12 cellular contexts compared by ENCODE assay signal in genomic region chr22:41846268-41847002, GRCh38. TPM values are rescaled to one million over a fixed set of nuclear protein-coding genes. Genes with fewer than 3 reads are reported as not detected.
DNase-seq lines count a peak whose midpoint lies in the region; ATAC-seq and TF ChIP-seq lines count a peak whose summit lies in the region.
"Had no signal": no experiment of that assay in that cellular context is flagged by ENCODE, and none has a peak within 500 bp of the region (broad histone marks: within the 10 kb centered on the region; RNA-seq: fewer than 3 reads in every experiment).

No MANE protein-coding gene starts in this region.

- no peaks in the 10 kb centered on the region for H3K9me3 Mint-ChIP-seq in Calu3 (ENCODE audit: low read depth, unreplicated experiment)

- TF ChIP-seq CTCF in DND-41 (IDR thresholded peaks at IDR 0.05; ENCODE audit: borderline replicate concordance, extremely low read depth, low read length, poor library complexity, severe bottlenecking): no peak
- TF ChIP-seq CTCF in dorsolateral prefrontal cortex (IDR thresholded peaks at IDR 0.05 in 54 of 56, conservative IDR thresholded peaks at IDR 0.05 in 2 of 56; ENCODE audit: low read depth in 1 of 56, partially characterized antibody in 56 of 56): no peak
- no peak for TF ChIP-seq CTCF in neural cell (IDR thresholded peaks at IDR 0.05; ENCODE audit: poor library complexity, severe bottlenecking)
- TF ChIP-seq CTCF in Calu3 (IDR thresholded peaks at IDR 0.05; ENCODE audit: unreplicated experiment): no peak

- no peak overlapping the region for H3K27ac Mint-ChIP-seq in Calu3 (ENCODE audit: unreplicated experiment)

- H3F3A ChIP-seq in neural cell (ENCODE audit: insufficient read depth, low read length, poor library complexity, severe bottlenecking): no peaks in the 10 kb centered on the region

- peak; percentile 39; the same call in 2 of the 3 replicates for ATAC-seq in DND-41 (ENCODE audit: insufficient read depth, low read depth)
- ATAC-seq in HG03159 (IDR thresholded peaks at IDR 0.05; ENCODE audit: unreplicated experiment): no peak
- ATAC-seq: left colon had no signal

- H3K4me3 ChIP-seq in DND-41 (ENCODE audit: low read depth in 1 of 2, low read length in 2 of 2) (no peak overlapping the region), dorsolateral prefrontal cortex (peak overlapping the region in 10 of 59 donors; percentile 1 to 30 (median 8)), neural cell (ENCODE audit: low read length) (peak overlapping the region; percentile 1)
- H3K4me3 ChIP-seq: uterus had no signal

- no peaks in the 10 kb centered on the region for H3K9me3 ChIP-seq in DND-41 (ENCODE audit: insufficient read depth, low read length, severe bottlenecking)
- no peaks in the 10 kb centered on the region for H3K9me3 ChIP-seq in neural cell (ENCODE audit: low read length)
- H3K9me3 ChIP-seq: uterus had no signal

- H3K79me2 ChIP-seq in DND-41 (ENCODE audit: insufficient read depth, low read length) (peaks cover 98% of the 10 kb centered on the region), neural cell (replicated peaks; ENCODE audit: insufficient read depth, low read length) (peaks cover 84% of the 10 kb centered on the region)

- H3K9me2 ChIP-seq in neural cell (ENCODE audit: insufficient read depth, low read length): no peaks in the 10 kb centered on the region

- BruUV-seq in Calu3 (replicated peaks; lab: Mats Ljungman, UMichigan): no TSS peak

- no peak for TF ChIP-seq RAD21 in neural cell (conservative IDR thresholded peaks at IDR 0.05)

- no peak overlapping the region for H3K9ac ChIP-seq in DND-41 (ENCODE audit: low read depth, low read length)
- H3K9ac ChIP-seq in neural cell (ENCODE audit: low read length): no peak overlapping the region

- peaks cover 59% of the 10 kb centered on the region for H3K36me3 ChIP-seq in DND-41 (ENCODE audit: insufficient read depth, low read length)
- peaks cover 7% of the 10 kb centered on the region for H3K36me3 ChIP-seq in neural cell (ENCODE audit: insufficient read depth, low read length)
- H3K36me3 ChIP-seq: uterus had no signal

- peaks cover 61% of the 10 kb centered on the region for H3K4me1 Mint-ChIP-seq in Calu3 (ENCODE audit: low read depth, unreplicated experiment)

- H3K27ac ChIP-seq in DND-41 (ENCODE audit: low read length) (no peak overlapping the region), dorsolateral prefrontal cortex (peak overlapping the region in 55 of 59 donors; percentile 1 to 76 (median 57)), neural cell (ENCODE audit: low read length) (peak overlapping the region; percentile 45)
- H3K27ac ChIP-seq: uterus had no signal

- no peak overlapping the region for H3K4me2 ChIP-seq in DND-41 (ENCODE audit: insufficient read depth, low read length)
- H3K4me2 ChIP-seq in neural cell (ENCODE audit: low read length): no peak overlapping the region

- H3K27me3 Mint-ChIP-seq in Calu3 (ENCODE audit: unreplicated experiment): no peaks in the 10 kb centered on the region

- no peak for DNase-seq in DND-41
- peak; percentile 44 for DNase-seq in NCI-H69 (lab: John Stamatoyannopoulos, UW)
- no peak for DNase-seq in dorsolateral prefrontal cortex
- DNase-seq in iPS-NIHi7 (ENCODE audit: extremely low spot score): no peak
- DNase-seq in globus pallidus (ENCODE audit: low spot score): no peak
- DNase-seq in Calu3: no peak
- DNase-seq: left colon, NCI-H774, SW 1271, uterus had no signal

- H3K27me3 ChIP-seq in DND-41 (ENCODE audit: insufficient read depth, low read length, poor library complexity): no peaks in the 10 kb centered on the region
- no peaks in the 10 kb centered on the region for H3K27me3 ChIP-seq in dorsolateral prefrontal cortex
- H3K27me3 ChIP-seq in neural cell (ENCODE audit: insufficient read depth, low read depth, low read length): no peaks in the 10 kb centered on the region
- H3K27me3 ChIP-seq: uterus had no signal

- CTCF ChIA-PET in Calu3 (lab: Charles Lee): interaction anchor here (1.0 kb wide), 2 partner anchors 79 to 98 kb away, joined by 3 read pairs; no protein-coding TSS in a partner anchor

- no peak for TF ChIP-seq EP300 in neural cell (conservative IDR thresholded peaks at IDR 0.05; ENCODE audit: poor library complexity, severe bottlenecking)

- intact Hi-C loops in dorsolateral prefrontal cortex (cut with DNase I): no loop called here
- intact Hi-C loops in Calu3 (cut with micrococcal nuclease; ENCODE audit: unreplicated experiment): no loop called here

- no peak overlapping the region for H3K4me3 Mint-ChIP-seq in Calu3 (ENCODE audit: low read depth, unreplicated experiment)

- peaks cover 39% of the 10 kb centered on the region for H3K4me1 ChIP-seq in DND-41 (ENCODE audit: insufficient read depth, low read length)
- H3K4me1 ChIP-seq: uterus had no signal

- H4K20me1 ChIP-seq in DND-41 (ENCODE audit: insufficient read depth, low read length) (peaks cover 84% of the 10 kb centered on the region), neural cell (ENCODE audit: insufficient read depth) (peaks cover 5% of the 10 kb centered on the region)

- peaks cover 14% of the 10 kb centered on the region for H3K36me3 Mint-ChIP-seq in Calu3 (ENCODE audit: insufficient read depth, unreplicated experiment)

- H2AFZ ChIP-seq in DND-41 (ENCODE audit: low read depth, low read length) (no peak overlapping the region), neural cell (ENCODE audit: low read depth, low read length) (no peak overlapping the region)

TF ChIP-seq in neural cell, 6 proteins besides CTCF, POLR2A, EP300 and RAD21:
- no peak for TF ChIP-seq SMC3 (conservative IDR thresholded peaks at IDR 0.05; ENCODE audit: poor library complexity)
- peak; percentile 3 for TF ChIP-seq POLR2AphosphoS5 (IDR thresholded peaks at IDR 0.05)

RNA-seq across cellular contexts. Expression of gene SREBF2, which starts 13.5 kb away (rescaled TPM):
- 100 to 1,000 TPM; 129 to 246 (median 190) TPM for total RNA-seq in dorsolateral prefrontal cortex
- polyA plus RNA-seq in neural cell: 73.0 and 87.3 TPM in 2 replicates
- 131 and 133 TPM in 2 replicates for polyA minus RNA-seq in neural cell
- total RNA-seq in Calu3 (2022): 145 and 159 TPM in 2 replicates

RNA-seq across cellular contexts. Expression of gene CCDC134, which starts 46.0 kb away (rescaled TPM):
- 10 to 100 TPM in 12 of 120 experiments, 1 to 10 TPM in 108; 4.1 to 13.3 (median 7.8) TPM for total RNA-seq in dorsolateral prefrontal cortex
- polyA plus RNA-seq in neural cell: 2.2 and 6.6 TPM in 2 replicates
- 13.1 and 20.2 TPM in 2 replicates for polyA minus RNA-seq in neural cell
- total RNA-seq in Calu3 (2022): 18.4 and 20.1 TPM in 2 replicates
